10 cellular contexts compared by ENCODE assay signal in genomic region chr16:27174798-27175197, GRCh38. TPM values are rescaled to one million over a fixed set of nuclear protein-coding genes. Genes with fewer than 3 reads are reported as not detected.
DNase-seq lines count a peak whose midpoint lies in the region; ATAC-seq and TF ChIP-seq lines count a peak whose summit lies in the region.
"Had no signal": no experiment of that assay in that cellular context is flagged by ENCODE, and none has a peak within 500 bp of the region (broad histone marks: within the 10 kb centered on the region; RNA-seq: fewer than 3 reads in every experiment).

No MANE protein-coding gene starts in this region.

- DNase-seq in astrocyte of the hippocampus (ENCODE audit: low read depth, low spot score) (peak; percentile 17), naive B cell (no peak), anterior cingulate cortex (lab: John Stamatoyannopoulos, UW) (no peak), WTC11 (ENCODE audit: low spot score) (no peak)
- DNase-seq: hippocampal formation, psoas muscle, SW 1271 had no signal

- H3K9me3 Mint-ChIP-seq in naive B cell (peaks cover 0 to 3% (median 2%) of the 10 kb centered on the region in 7 donors), WTC11 (peaks cover 14% of the 10 kb centered on the region)

- POLR2A ChIA-PET in WTC11 (lab: Charles Lee), result no interaction called here

- no peaks in the 10 kb centered on the region for H3K9me2 ChIP-seq in DOHH2 (replicated peaks; ENCODE audit: control insufficient read depth, low read length)

- CTCF ChIA-PET in WTC11 (lab: Charles Lee), result no interaction called here

- H4K20me1 ChIP-seq in DOHH2 (ENCODE audit: control insufficient read depth, insufficient read depth, low read depth, low read length), result no peaks in the 10 kb centered on the region

- peak overlapping the region; percentile 78 for H3K27ac ChIP-seq in DOHH2 (ENCODE audit: low read depth, low read length)
- H3K27ac ChIP-seq in KOPT-K1 (ENCODE audit: low read depth, low read length, poor library complexity, severe bottlenecking), result peak overlapping the region; percentile 74
- H3K27ac ChIP-seq: psoas muscle had no signal

- no peak for TF ChIP-seq CTCF in DOHH2 (IDR thresholded peaks at IDR 0.05; ENCODE audit: low read depth, low read length, poor library complexity, severe bottlenecking)
- TF ChIP-seq CTCF in WTC11 (IDR thresholded peaks at IDR 0.05), result no peak

- H3K9me3 ChIP-seq in DOHH2 (ENCODE audit: control insufficient read depth, insufficient read depth, low read length), result peaks cover 4% of the 10 kb centered on the region; the same call in 1 of the 2 replicates
- no peaks in the 10 kb centered on the region for H3K9me3 ChIP-seq in KOPT-K1 (ENCODE audit: insufficient read depth, low read length, poor library complexity, severe bottlenecking)
- H3K9me3 ChIP-seq: psoas muscle had no signal

- H3K4me2 ChIP-seq in DOHH2 (ENCODE audit: low read length), result peak overlapping the region; percentile 79

- no peaks in the 10 kb centered on the region for H3K79me2 ChIP-seq in DOHH2 (ENCODE audit: control insufficient read depth, low read length)

- peak overlapping the region in 1 of 8 donors; percentile 9 for H3K4me3 Mint-ChIP-seq in naive B cell
- H3K4me3 Mint-ChIP-seq in WTC11, result no peak overlapping the region

- no peaks in the 10 kb centered on the region for H3K36me3 ChIP-seq in DOHH2 (ENCODE audit: control insufficient read depth, low read length)
- H3K36me3 ChIP-seq in KOPT-K1 (ENCODE audit: insufficient read depth, low read length), result no peaks in the 10 kb centered on the region

- H3K27me3 ChIP-seq in DOHH2 (ENCODE audit: control insufficient read depth, low read length), result no peaks in the 10 kb centered on the region

- peaks cover 56% of the 10 kb centered on the region for H3K4me1 ChIP-seq in DOHH2 (ENCODE audit: control insufficient read depth, low read length)
- H3K4me1 ChIP-seq: psoas muscle had no signal

- peak overlapping the region; percentile 57; the same call in 1 of the 2 replicates for H3K4me3 ChIP-seq in DOHH2 (ENCODE audit: low read length)
- H3K4me3 ChIP-seq: psoas muscle had no signal

- peak overlapping the region in 4 of 6 donors; percentile 49 to 98 (median 85) for H3K27ac Mint-ChIP-seq in naive B cell
- H3K27ac Mint-ChIP-seq in WTC11, result no peak overlapping the region

- ATAC-seq in naive B cell (ENCODE audit: low read depth in 2 of 2) (no peak), GM21515 (IDR thresholded peaks at IDR 0.05; ENCODE audit: unreplicated experiment) (no peak), WTC11 (no peak)
- ATAC-seq: psoas muscle had no signal

- no peaks in the 10 kb centered on the region for H3K36me3 Mint-ChIP-seq in naive B cell
- H3K36me3 Mint-ChIP-seq in WTC11, result peaks cover 7% of the 10 kb centered on the region; the same call in 1 of the 2 replicates

- H3F3A ChIP-seq in DOHH2 (ENCODE audit: control insufficient read depth, insufficient read depth), result 0 out of 2 replicates have a peak, but pooled peaks cover 2% of the 10 kb centered on the region

- H3K27me3 Mint-ChIP-seq in naive B cell (no peaks in the 10 kb centered on the region), WTC11 (ENCODE audit: low read depth) (peaks cover 6% of the 10 kb centered on the region)

- peaks cover 44 to 73% (median 53%) of the 10 kb centered on the region in 3 donors for H3K4me1 Mint-ChIP-seq in naive B cell
- no peaks in the 10 kb centered on the region for H3K4me1 Mint-ChIP-seq in WTC11

TF ChIP-seq in WTC11, 78 proteins besides CTCF, POLR2A, EP300 and RAD21:
- TF ChIP-seq HMGA2 (CRISPR knock-in tag; IDR thresholded peaks at IDR 0.05) (no peak), ZNF671 (CRISPR knock-in tag; IDR thresholded peaks at IDR 0.05) (no peak), RORB (CRISPR knock-in tag; IDR thresholded peaks at IDR 0.05) (no peak), SOX15 (CRISPR knock-in tag; IDR thresholded peaks at IDR 0.05) (no peak), ATF3 (CRISPR knock-in tag; conservative IDR thresholded peaks at IDR 0.05) (no peak)

RNA-seq across cellular contexts. Expression of gene KDM8, which starts 28.5 kb away (rescaled TPM):
- polyA plus RNA-seq in naive B cell (ENCODE audit: low read depth in 6 of 6), result 1 to 10 TPM in 5 of 6 donors, not detected in 1; 2.9 to 8.2 (median 4.2) TPM
- 10.9 to 16.5 TPM (median 11.7 TPM) in 3 replicates for total RNA-seq in WTC11 (2021)
